In genomic region chr1:155896476-155896875, GRCh38 we compare ENCODE assay signal across 8 cellular contexts. TPM values are rescaled to one million over a fixed set of nuclear protein-coding genes. Genes with fewer than 3 reads are reported as not detected.
"Had no signal": no experiment of that assay in that cellular context is flagged by ENCODE, and none has a peak within 500 bp of the region (broad histone marks: within the 10 kb centered on the region; RNA-seq: fewer than 3 reads in every experiment).

No MANE protein-coding gene starts in this region.

RNA-seq across cellular contexts. Expression of gene RXFP4, which starts 45.0 kb away (rescaled TPM):
- total RNA-seq: PC-3, PC-9, Right ventricle myocardium inferior, Right ventricle myocardium superior, RPMI7951, SJSA1, SK-MEL-5 had no signal
- polyA plus RNA-seq: SK-N-SH had no signal
